In the genomic region with DNA sequence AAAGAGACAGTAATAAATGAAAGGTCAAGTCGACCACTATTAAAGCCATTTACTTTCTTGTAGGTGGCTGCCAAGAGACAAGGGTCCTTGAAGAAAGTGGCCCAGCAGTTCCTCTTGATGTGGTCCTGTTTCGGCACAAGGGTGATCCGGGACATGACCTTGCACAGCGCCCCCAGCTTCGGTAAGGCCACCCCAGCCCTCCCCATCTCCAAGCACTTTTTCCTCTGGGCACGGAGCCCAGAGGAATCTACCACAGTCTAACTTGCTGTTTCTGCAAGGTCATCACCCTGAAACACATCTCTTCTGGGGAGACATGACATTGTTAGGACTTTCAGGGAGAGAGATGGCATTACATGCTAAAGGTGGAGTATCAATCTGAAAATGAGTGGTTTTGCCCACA, we compare ENCODE assay signal across 15 cellular contexts. TPM values are rescaled to one million over a fixed set of nuclear protein-coding genes. Genes with fewer than 3 reads are reported as not detected.
DNase-seq lines count a peak whose midpoint lies in the region; ATAC-seq and TF ChIP-seq lines count a peak whose summit lies in the region.
"Had no signal": no experiment of that assay in that cellular context is flagged by ENCODE, and none has a peak within 500 bp of the region (broad histone marks: within the 10 kb centered on the region; RNA-seq: fewer than 3 reads in every experiment).

No MANE protein-coding gene starts in this region.

- H3K18ac ChIP-seq in trophoblast cell (ENCODE audit: low read length): no peak overlapping the region

- H3K9me3 Mint-ChIP-seq in activated T-helper 17 cell treated with anti-CD3 and anti-CD28 coated beads, Interleukin-2, amount 50 U/mL, for 72 hours: no peaks in the 10 kb centered on the region
- H3K9me3 Mint-ChIP-seq: H9 had no signal

- WGBS in trophoblast cell (ENCODE audit: extremely low coverage, insufficient coverage, insufficient read length): no CpG with 5 or more reads among the region's 6 CpGs

- H3K4me2 ChIP-seq in trophoblast cell (ENCODE audit: low read length): no peak overlapping the region
- H3K4me2 ChIP-seq: BLaER1 had no signal

- H4K91ac ChIP-seq in trophoblast cell (ENCODE audit: low read depth, low read length): no peak overlapping the region

- H2BK5ac ChIP-seq in trophoblast cell (ENCODE audit: low read depth, low read length, poor library complexity): no peak overlapping the region

- no peak overlapping the region for H3K23ac ChIP-seq in trophoblast cell (ENCODE audit: low read length)

- H3K79me1 ChIP-seq in trophoblast cell (ENCODE audit: low read length): no peaks in the 10 kb centered on the region

- H4K12ac ChIP-seq in trophoblast cell (ENCODE audit: low read depth, low read length): no peak overlapping the region

- H2BK12ac ChIP-seq in trophoblast cell (ENCODE audit: low read length): no peak overlapping the region

- H3K36me3 ChIP-seq in left lung: no peaks in the 10 kb centered on the region
- H3K36me3 ChIP-seq in trophoblast cell (ENCODE audit: control insufficient read depth in 1 of 2, insufficient read depth in 2 of 2, low read length in 2 of 2): no peaks in the 10 kb centered on the region
- H3K36me3 ChIP-seq: BLaER1 had no signal

- no peak for TF ChIP-seq CTCF in left lung (IDR thresholded peaks at IDR 0.05)

- no peak overlapping the region for H3K14ac ChIP-seq in trophoblast cell (ENCODE audit: low read length)

- H3K36me3 Mint-ChIP-seq in activated T-helper 17 cell treated with anti-CD3 and anti-CD28 coated beads, Interleukin-2, amount 50 U/mL, for 72 hours (ENCODE audit: low read depth): no peaks in the 10 kb centered on the region
- H3K36me3 Mint-ChIP-seq: CD14-positive monocyte; CD4-positive, alpha-beta memory T cell had no signal

- H3K27me3 Mint-ChIP-seq in activated T-helper 17 cell treated with anti-CD3 and anti-CD28 coated beads, Interleukin-2, amount 50 U/mL, for 72 hours: no peaks in the 10 kb centered on the region

- H3K9ac ChIP-seq in trophoblast cell (ENCODE audit: low read length): peak overlapping the region; percentile 42
- H3K9ac ChIP-seq: BLaER1 had no signal

- peaks cover 0 to 4% of the 10 kb centered on the region in 2 donors for H3K27me3 ChIP-seq in left lung
- H3K27me3 ChIP-seq in trophoblast cell (ENCODE audit: insufficient read depth, low read length): no peaks in the 10 kb centered on the region
- H3K27me3 ChIP-seq: BLaER1 had no signal

- no peaks in the 10 kb centered on the region for H3K4me1 ChIP-seq in left lung
- no peaks in the 10 kb centered on the region for H3K4me1 ChIP-seq in trophoblast cell (ENCODE audit: control insufficient read depth in 1 of 2, insufficient read depth in 2 of 2, low read length in 2 of 2)
- H3K4me1 ChIP-seq: BLaER1 had no signal

- H3K4me3 ChIP-seq in left lung (no peak overlapping the region), trophoblast cell (ENCODE audit: low read depth, low read length) (no peak overlapping the region)
- H3K4me3 ChIP-seq: BLaER1 had no signal

- no peak overlapping the region for H4K8ac ChIP-seq in trophoblast cell (ENCODE audit: low read depth, low read length)

- H3K27ac ChIP-seq in left lung (no peak overlapping the region), trophoblast cell (ENCODE audit: low read depth, low read length) (no peak overlapping the region)
- H3K27ac ChIP-seq: 22Rv1, BLaER1 had no signal

- H2AK5ac ChIP-seq in trophoblast cell (ENCODE audit: low read length): no peak overlapping the region

- H3K4ac ChIP-seq in trophoblast cell (ENCODE audit: low read depth, low read length): no peak overlapping the region

- no peaks in the 10 kb centered on the region for H3K9me3 ChIP-seq in left lung
- no peaks in the 10 kb centered on the region for H3K9me3 ChIP-seq in trophoblast cell (ENCODE audit: insufficient read depth, low read depth, low read length)
- H3K9me3 ChIP-seq: BLaER1 had no signal

- no peaks in the 10 kb centered on the region for H3K79me2 ChIP-seq in trophoblast cell (ENCODE audit: control insufficient read depth, insufficient read depth, low read length, poor library complexity)

- ATAC-seq in left ventricle myocardium superior (peak; percentile 51), Right ventricle myocardium inferior (no peak), left lung (peak; percentile 56)
- no peak for ATAC-seq in activated T-helper 17 cell treated with anti-CD3 and anti-CD28 coated beads, Interleukin-2, amount 50 U/mL, for 72 hours (replicated peaks)

- no peaks in the 10 kb centered on the region for H3K4me1 Mint-ChIP-seq in activated T-helper 17 cell treated with anti-CD3 and anti-CD28 coated beads, Interleukin-2, amount 50 U/mL, for 72 hours
- H3K4me1 Mint-ChIP-seq: CD14-positive monocyte had no signal

- no peak overlapping the region for H3K27ac Mint-ChIP-seq in activated T-helper 17 cell treated with anti-CD3 and anti-CD28 coated beads, Interleukin-2, amount 50 U/mL, for 72 hours
- H3K27ac Mint-ChIP-seq: CD4-positive, alpha-beta memory T cell; H9 had no signal

- H2AFZ ChIP-seq in trophoblast cell (ENCODE audit: insufficient read depth, low read length, poor library complexity): no peak overlapping the region

- no peak overlapping the region for H2BK120ac ChIP-seq in trophoblast cell (ENCODE audit: insufficient read depth, low read length, poor library complexity)

- H3K4me3 Mint-ChIP-seq in activated T-helper 17 cell treated with anti-CD3 and anti-CD28 coated beads, Interleukin-2, amount 50 U/mL, for 72 hours: no peak overlapping the region
- H3K4me3 Mint-ChIP-seq: CD14-positive monocyte, H9 had no signal

- DNase-seq in left ventricle myocardium superior (no peak), Right ventricle myocardium inferior (ENCODE audit: missing footprints) (no peak), left lung (peak in 1 of 2 donors; percentile 39), trophoblast cell (no peak), NCI-H2227 (lab: John Stamatoyannopoulos, UW; ENCODE audit: unreplicated experiment) (no peak), NCI-H774 (lab: John Stamatoyannopoulos, UW) (no peak)
- DNase-seq: CD4-positive, alpha-beta memory T cell; DMS153; DND-41; EL; H9 had no signal

- intact Hi-C loops in left ventricle myocardium superior (cut with micrococcal nuclease) (no loop called here), Right ventricle myocardium inferior (cut with DNase I) (no loop called here), left lung (cut with DNase I) (no loop called here)

RNA-seq across cellular contexts. Expression of a gene that starts 53.8 kb away (rescaled TPM):
- total RNA-seq in left ventricle myocardium superior (28.6 TPM), Right ventricle myocardium inferior (26.5 TPM), left lung (10 to 100 TPM; 14.5 TPM)
- 4.6 and 4.7 TPM in 2 replicates for polyA plus RNA-seq in trophoblast cell (2013)
- 10 to 100 TPM; 14.9 to 15.9 TPM for total RNA-seq in activated T-helper 17 cell treated with anti-CD3 and anti-CD28 coated beads, Interleukin-2, amount 50 U/mL, for 72 hours

Comparison
In these comparisons a context has a peak if more than half of its experiments do, and no peak if none do; other contexts are left out.
1. ATAC-seq: peak in left ventricle myocardium superior (single experiment) and left lung (single experiment); none in Right ventricle myocardium inferior (single experiment) and activated T-helper 17 cell treated with anti-CD3 and anti-CD28 coated beads, Interleukin-2, amount 50 U/mL, for 72 hours (single experiment).